8 cellular contexts compared by ENCODE assay signal in genomic region chr15:92820233-92821021, GRCh38.
DNase-seq lines count a peak whose midpoint lies in the region; ATAC-seq and TF ChIP-seq lines count a peak whose summit lies in the region.

No MANE protein-coding gene starts in this region.

- CTCF ChIA-PET in PC-3 (lab: Charles Lee), result no interaction called here

- no peaks in the 10 kb centered on the region for H3F3A ChIP-seq in PC-3 (ENCODE audit: low read length, unreplicated experiment)

- H4K20me1 ChIP-seq in PC-3 (ENCODE audit: low read length), result no peaks in the 10 kb centered on the region

- BruUV-seq in PC-3 (replicated peaks; lab: Mats Ljungman, UMichigan), result TSS peak; percentile 95

- peaks cover 57% of the 10 kb centered on the region for H3K4me1 Mint-ChIP-seq in activated T-cell treated with anti-CD3 and anti-CD28 coated beads, Interleukin-2, amount 50 U/mL, for 4 hours (ENCODE audit: low read depth)

- H2AFZ ChIP-seq in PC-3 (ENCODE audit: low read length), result peak overlapping the region; percentile 89

- H3K27me3 ChIP-seq in PC-3 (ENCODE audit: low read length), result no peaks in the 10 kb centered on the region
- no peaks in the 10 kb centered on the region for H3K27me3 ChIP-seq in esophagus muscularis mucosa

- H3K79me2 ChIP-seq in PC-3 (ENCODE audit: low read length), result no peaks in the 10 kb centered on the region

- no peaks in the 10 kb centered on the region for H3K27me3 Mint-ChIP-seq in activated T-cell treated with anti-CD3 and anti-CD28 coated beads, Interleukin-2, amount 50 U/mL, for 4 hours (ENCODE audit: low read depth)

- DNase-seq in DMS79 treated with DMSO at 0.1 percent for 48 hours (lab: John Stamatoyannopoulos, UW) (peak; percentile 63), KBM-7 (peak; percentile 94), PC-3 (peak; percentile 94), esophagus muscularis mucosa (ENCODE audit: extremely low spot score) (peak; percentile 96), myocyte (ENCODE audit: low read depth) (peak; percentile 95)
- DNase-seq in activated T-cell treated with anti-CD3 and anti-CD28 coated beads, Interleukin-2, amount 50 U/mL, for 4 hours, result peak; percentile 79
- peak; percentile 70 to 81 for DNase-seq in stimulated activated CD8-positive, alpha-beta memory T cell treated with anti-CD3 and anti-CD28 coated beads, Interleukin-7, amount 100 ng/mL, for 4 hours (ENCODE audit: low read depth in 2 of 2)

- H3K4me3 ChIP-seq in PC-3 (ENCODE audit: low read length) (peak overlapping the region; percentile 62), esophagus muscularis mucosa (peak overlapping the region; percentile 40 to 54 (median 48))

- POLR2A ChIA-PET in PC-3 (lab: Charles Lee; ENCODE audit: unreplicated experiment), result interaction anchor here (0.7 to 1.7 kb wide), 3 partner anchors 11 to 62 kb away, joined by 5 to 29 read pairs (median 7); no protein-coding TSS in a partner anchor

- H3K36me3 ChIP-seq in PC-3 (ENCODE audit: low read depth, low read length) (no peaks in the 10 kb centered on the region), esophagus muscularis mucosa (no peaks in the 10 kb centered on the region)

- H3K4me1 ChIP-seq in PC-3 (ENCODE audit: insufficient read depth, low read length) (peaks cover 43% of the 10 kb centered on the region), esophagus muscularis mucosa (peaks cover 13 to 29% (median 20%) of the 10 kb centered on the region in 4 donors)

- H3K36me3 Mint-ChIP-seq in activated T-cell treated with anti-CD3 and anti-CD28 coated beads, Interleukin-2, amount 50 U/mL, for 4 hours (ENCODE audit: insufficient read depth), result no peaks in the 10 kb centered on the region

- peak overlapping the region; percentile 77 for H3K9ac ChIP-seq in PC-3 (ENCODE audit: low read length)

- no peaks in the 10 kb centered on the region for H3K9me2 ChIP-seq in PC-3 (replicated peaks; ENCODE audit: low read length)

- H3K4me2 ChIP-seq in PC-3 (ENCODE audit: low read length), result peak overlapping the region; percentile 81

- TF ChIP-seq CTCF in PC-3 (conservative IDR thresholded peaks at IDR 0.05; ENCODE audit: low read depth, low read length) (no peak), esophagus muscularis mucosa (IDR thresholded peaks at IDR 0.05) (peak in 1 of 3 experiments; percentile 48)

- no peak for TF ChIP-seq POLR2A in esophagus muscularis mucosa (IDR thresholded peaks at IDR 0.05; ENCODE audit: low read depth)

- no peaks in the 10 kb centered on the region for H3K9me3 Mint-ChIP-seq in activated T-cell treated with anti-CD3 and anti-CD28 coated beads, Interleukin-2, amount 50 U/mL, for 4 hours

- in situ Hi-C loops in KBM-7 (cut with MboI; ENCODE audit: low pct_unique_long_range_greater_than_20kb, low sequenced_read_pairs), result no loop called here

- H3K9me3 ChIP-seq in PC-3 (ENCODE audit: low read length), result no peaks in the 10 kb centered on the region
- H3K9me3 ChIP-seq in esophagus muscularis mucosa, result no peaks in the 10 kb centered on the region

- H3K27ac ChIP-seq in PC-3 (ENCODE audit: low read length) (peak overlapping the region; percentile 96), esophagus muscularis mucosa (replicated peaks in 1 of 4) (peak overlapping the region; percentile 78 to 85 (median 83))

- no peak for TF ChIP-seq EP300 in esophagus muscularis mucosa (IDR thresholded peaks at IDR 0.05)

- intact Hi-C loops in PC-3 (cut with micrococcal nuclease) (loop anchor here (1.0 kb wide), 3 partner anchors 10 to 62 kb away; no protein-coding TSS in a partner anchor), esophagus muscularis mucosa (cut with DNase I) (no loop called here)

- H3K4me3 Mint-ChIP-seq in activated T-cell treated with anti-CD3 and anti-CD28 coated beads, Interleukin-2, amount 50 U/mL, for 4 hours, result peak overlapping the region; percentile 86

- peak; percentile 86 for ATAC-seq in GM21737 (IDR thresholded peaks at IDR 0.05; ENCODE audit: unreplicated experiment)
- peak; percentile 76 for ATAC-seq in PC-3
- ATAC-seq in activated T-cell treated with anti-CD3 and anti-CD28 coated beads, Interleukin-2, amount 50 U/mL, for 4 hours, result peak; percentile 74 to 75

- 32% methylated on average over 16 of the region's 37 CpGs for WGBS in esophagus muscularis mucosa

Comparison
In these comparisons a context has a peak if more than half of its experiments do, and no peak if none do; other contexts are left out.
1. Peak in every context shown above with its lines: DNase-seq, ATAC-seq, H3K4me3 ChIP-seq and H3K27ac ChIP-seq.